ENCODE assay signal across 7 cellular contexts in genomic region chr7:149284850-149285580, GRCh38. TPM values are rescaled to one million over a fixed set of nuclear protein-coding genes. Genes with fewer than 3 reads are reported as not detected.
A peak's percentile ranks its signal among the peaks of the same experiment; 100 is the strongest.
DNase-seq lines count a peak whose midpoint lies in the region; ATAC-seq and TF ChIP-seq lines count a peak whose summit lies in the region.

No MANE protein-coding gene starts in this region.

- TF ChIP-seq CTCF in activated B cell treated with CpG ODN at 0.5 μM for 24 hours (IDR thresholded peaks at IDR 0.05), result no peak

- H3K27ac Mint-ChIP-seq in activated B cell treated with CpG ODN at 0.5 μM for 24 hours, result no peak overlapping the region

- CTCF ChIA-PET in activated B cell treated with CpG ODN at 0.5 μM for 24 hours (lab: Charles Lee), result interaction anchor here (0.6 to 3.2 kb wide), 6 partner anchors 19 to 158 kb away, joined by 3 to 19 read pairs (median 4); partner anchors contain the start of genes ZNF282 and ZNF783

- DNase-seq in NCI-H2029 treated with DMSO at 0.1 percent for 48 hours (lab: John Stamatoyannopoulos, UW) (peak; percentile 81), activated B cell treated with CpG ODN at 0.5 μM for 24 hours (peak; percentile 95), inferior parietal cortex (ENCODE audit: extremely low spot score) (peak; percentile 89)
- DNase-seq in central memory CD4-positive, alpha-beta T cell, result peak; percentile 98
- peak; percentile 91 to 98 for DNase-seq in stimulated activated CD4-positive, alpha-beta T cell treated with anti-CD3 and anti-CD28 coated beads, Interleukin-12 subunit alpha, Interleukin-12 subunit beta, amount 100 ng/mL, for 24 hours (ENCODE audit: low read depth in 2 of 2)

- H3K27me3 Mint-ChIP-seq in activated B cell treated with CpG ODN at 0.5 μM for 24 hours, result no peaks in the 10 kb centered on the region

- peaks cover 27% of the 10 kb centered on the region for H3K4me1 Mint-ChIP-seq in activated B cell treated with CpG ODN at 0.5 μM for 24 hours

- intact Hi-C loops in activated B cell treated with CpG ODN at 0.5 μM for 24 hours (cut with micrococcal nuclease), result loop anchor here (1.0 to 10.0 kb wide), 7 partner anchors 23 to 553 kb away; partner anchors contain the start of genes EZH2, ZNF212, ZNF398 and ZNF783

- ATAC-seq in GM18502 (IDR thresholded peaks at IDR 0.05; ENCODE audit: poor library complexity, unreplicated experiment) (peak; percentile 98), HG02885 (IDR thresholded peaks at IDR 0.05; ENCODE audit: poor library complexity, unreplicated experiment) (peak; percentile 97), activated B cell treated with CpG ODN at 0.5 μM for 24 hours (ENCODE audit: low read depth) (peak; percentile 99)

- H3K9me3 Mint-ChIP-seq in activated B cell treated with CpG ODN at 0.5 μM for 24 hours, result no peaks in the 10 kb centered on the region

- POLR2A ChIA-PET in activated B cell treated with CpG ODN at 0.5 μM for 24 hours (lab: Charles Lee), result interaction anchor here (0.5 to 2.3 kb wide), 8 partner anchors 23 to 587 kb away, joined by 3 to 15 read pairs (median 3); partner anchors contain the start of genes CUL1, ZNF398, ZNF783 and ZNF862

- peak overlapping the region; percentile 89 for H3K4me3 Mint-ChIP-seq in activated B cell treated with CpG ODN at 0.5 μM for 24 hours

- H3K36me3 Mint-ChIP-seq in activated B cell treated with CpG ODN at 0.5 μM for 24 hours (ENCODE audit: low read depth), result peaks cover 23% of the 10 kb centered on the region

RNA-seq across cellular contexts. Expression of gene ZNF783, which starts 23.0 kb away (rescaled TPM):
- total RNA-seq in activated B cell treated with CpG ODN at 0.5 μM for 24 hours, result 28.5 and 34.1 TPM in 2 replicates

RNA-seq across cellular contexts. Expression of gene ZNF212, which starts 45.6 kb away (rescaled TPM):
- total RNA-seq in activated B cell treated with CpG ODN at 0.5 μM for 24 hours, result 17.0 and 21.0 TPM in 2 replicates

Comparison
In these comparisons a context has a peak if more than half of its experiments do, and no peak if none do; other contexts are left out.
1. Peak in every context shown above with its lines: DNase-seq and ATAC-seq.